Comparison of ENCODE assay signal across 1 cellular context in the genomic region with DNA sequence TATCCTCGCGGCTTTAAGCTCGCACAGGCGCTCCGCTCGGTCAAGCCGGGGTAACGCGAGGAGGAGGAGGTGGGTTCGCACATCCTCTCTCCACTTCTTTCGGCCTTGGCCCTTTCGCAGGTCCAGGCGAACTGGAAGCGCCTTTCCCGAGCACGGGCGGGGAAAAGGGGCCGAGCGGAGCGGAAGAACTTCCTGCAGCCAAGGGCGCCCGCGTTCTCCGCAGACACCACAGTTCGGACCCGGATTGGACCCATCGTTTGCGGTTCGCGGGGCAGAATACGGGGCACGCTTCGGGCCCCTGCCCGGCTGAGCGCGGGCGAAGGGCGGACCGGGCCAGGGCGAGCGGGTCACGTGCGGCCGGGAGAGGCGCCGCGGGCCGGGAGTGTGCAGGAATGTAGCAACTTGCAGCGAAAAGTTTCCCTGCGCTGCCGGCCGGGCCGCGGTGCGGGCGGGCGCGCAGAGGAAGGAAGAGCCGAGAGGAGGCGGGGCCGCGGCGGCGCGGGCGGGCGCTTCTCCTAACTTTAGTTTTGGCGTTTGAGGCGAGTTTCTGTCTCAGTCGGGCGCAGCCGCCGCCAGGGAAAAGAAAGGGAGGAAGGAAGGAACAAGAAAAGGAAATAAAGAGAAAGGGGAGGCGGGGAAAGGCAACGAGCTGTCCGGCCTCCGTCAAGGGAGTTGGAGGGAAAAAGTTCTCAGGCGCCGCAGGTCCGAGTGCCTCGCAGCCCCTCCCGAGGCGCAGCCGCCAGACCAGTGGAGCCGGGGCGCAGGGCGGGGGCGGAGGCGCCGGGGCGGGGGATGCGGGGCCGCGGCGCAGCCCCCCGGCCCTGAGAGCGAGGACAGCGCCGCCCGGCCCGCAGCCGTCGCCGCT.
TF ChIP-seq lines count a peak whose summit lies in the region.

Gene YAP1, plus strand, starts transcription at position 552 of the 865 bp plus-strand sequence. CDS start 402 bp downstream, outside the sequence.

TF ChIP-seq in HepG2, 621 proteins besides CTCF, POLR2A, EP300 and RAD21 (continued from another document and continues in another):
- TF ChIP-seq ATF2 (CRISPR knock-in tag; IDR thresholded peaks at IDR 0.05) (peak; percentile 73; the same call in 1 of the 2 replicates), ARID3A (IDR thresholded peaks at IDR 0.05; ENCODE audit: low read depth, low read length) (no peak), ZNF17 (CRISPR knock-in tag; IDR thresholded peaks at IDR 0.05) (no peak), EZH2 (conservative IDR thresholded peaks at IDR 0.05; ENCODE audit: low read depth, low read length) (no peak), ZSCAN29 (CRISPR knock-in tag; conservative IDR thresholded peaks at IDR 0.05) (peak; percentile 91), ZNF883 (CRISPR knock-in tag; IDR thresholded peaks at IDR 0.05; ENCODE audit: not compliant biosample characterization) (peak; percentile 88), CERS6 (CRISPR knock-in tag; IDR thresholded peaks at IDR 0.05) (no peak), ZC3H4 (CRISPR knock-in tag; IDR thresholded peaks at IDR 0.05; ENCODE audit: borderline replicate concordance) (no peak), KLF6 (CRISPR knock-in tag; IDR thresholded peaks at IDR 0.05) (0 out of 2 replicates have a peak, but pooled peaks have one; percentile 78), DNMT1 (CRISPR knock-in tag; IDR thresholded peaks at IDR 0.05) (0 out of 2 replicates have a peak, but pooled peaks have one; percentile 46), ZNF30 (CRISPR knock-in tag; IDR thresholded peaks at IDR 0.05) (no peak), ZNF713 (CRISPR knock-in tag; IDR thresholded peaks at IDR 0.05) (peak; percentile 34; the same call in 1 of the 2 replicates), ZFX (CRISPR knock-in tag; IDR thresholded peaks at IDR 0.05; ENCODE audit: low read depth) (peak; percentile 86), NFKBIZ (CRISPR knock-in tag; IDR thresholded peaks at IDR 0.05) (no peak), TFDP1 (CRISPR knock-in tag; IDR thresholded peaks at IDR 0.05; ENCODE audit: borderline replicate concordance) (peak; percentile 75; the same call in 1 of the 2 replicates), IRF1 (CRISPR knock-in tag; IDR thresholded peaks at IDR 0.05; ENCODE audit: low read depth) (no peak), SNAI1 (CRISPR knock-in tag; IDR thresholded peaks at IDR 0.05; ENCODE audit: borderline replicate concordance) (no peak), ZNF562 (CRISPR knock-in tag; IDR thresholded peaks at IDR 0.05; ENCODE audit: borderline replicate concordance) (peak; percentile 42; the same call in 1 of the 2 replicates), MEIS1 (CRISPR knock-in tag; IDR thresholded peaks at IDR 0.05; ENCODE audit: borderline replicate concordance) (0 out of 2 replicates have a peak, but pooled peaks have one; percentile 53), ZMYM2 (CRISPR knock-in tag; IDR thresholded peaks at IDR 0.05) (no peak), SSRP1 (CRISPR knock-in tag; IDR thresholded peaks at IDR 0.05) (no peak; the same call in 1 of the 2 replicates), ZKSCAN8 (CRISPR knock-in tag; IDR thresholded peaks at IDR 0.05; ENCODE audit: borderline replicate concordance) (no peak; the same call in 1 of the 2 replicates), ZNF7 (CRISPR knock-in tag; IDR thresholded peaks at IDR 0.05) (no peak), HMG20A (CRISPR knock-in tag; IDR thresholded peaks at IDR 0.05; ENCODE audit: borderline replicate concordance) (peak; percentile 50; the same call in 1 of the 2 replicates), ZNF549 (CRISPR knock-in tag; IDR thresholded peaks at IDR 0.05) (no peak), ZNF225 (CRISPR knock-in tag; IDR thresholded peaks at IDR 0.05) (no peak), HES4 (CRISPR knock-in tag; IDR thresholded peaks at IDR 0.05; ENCODE audit: borderline replicate concordance) (0 out of 2 replicates have a peak, but pooled peaks have one; percentile 54), ZC3H13 (CRISPR knock-in tag; IDR thresholded peaks at IDR 0.05) (peak; percentile 98), MXI1 (IDR thresholded peaks at IDR 0.05; ENCODE audit: borderline replicate concordance, low read depth, low read length) (peak; percentile 42; the same call in 1 of the 3 replicates), ZNF232 (CRISPR knock-in tag; IDR thresholded peaks at IDR 0.05; ENCODE audit: borderline replicate concordance) (peak; percentile 71), ZKSCAN1 (IDR thresholded peaks at IDR 0.05; ENCODE audit: low read length) (no peak), CREB1 (IDR thresholded peaks at IDR 0.05) (no peak), CREB1 (CRISPR knock-in tag; IDR thresholded peaks at IDR 0.05) (no peak), RFXANK (CRISPR knock-in tag; IDR thresholded peaks at IDR 0.05) (no peak), ZNF343 (CRISPR knock-in tag; IDR thresholded peaks at IDR 0.05) (no peak), BRF2 (CRISPR knock-in tag; IDR thresholded peaks at IDR 0.05) (peak; percentile 98), MNT (IDR thresholded peaks at IDR 0.05) (0 out of 2 replicates have a peak, but pooled peaks have one; percentile 5), ATRX (CRISPR knock-in tag; IDR thresholded peaks at IDR 0.05; ENCODE audit: borderline replicate concordance) (no peak)
- TF ChIP-seq, protein P1, sequence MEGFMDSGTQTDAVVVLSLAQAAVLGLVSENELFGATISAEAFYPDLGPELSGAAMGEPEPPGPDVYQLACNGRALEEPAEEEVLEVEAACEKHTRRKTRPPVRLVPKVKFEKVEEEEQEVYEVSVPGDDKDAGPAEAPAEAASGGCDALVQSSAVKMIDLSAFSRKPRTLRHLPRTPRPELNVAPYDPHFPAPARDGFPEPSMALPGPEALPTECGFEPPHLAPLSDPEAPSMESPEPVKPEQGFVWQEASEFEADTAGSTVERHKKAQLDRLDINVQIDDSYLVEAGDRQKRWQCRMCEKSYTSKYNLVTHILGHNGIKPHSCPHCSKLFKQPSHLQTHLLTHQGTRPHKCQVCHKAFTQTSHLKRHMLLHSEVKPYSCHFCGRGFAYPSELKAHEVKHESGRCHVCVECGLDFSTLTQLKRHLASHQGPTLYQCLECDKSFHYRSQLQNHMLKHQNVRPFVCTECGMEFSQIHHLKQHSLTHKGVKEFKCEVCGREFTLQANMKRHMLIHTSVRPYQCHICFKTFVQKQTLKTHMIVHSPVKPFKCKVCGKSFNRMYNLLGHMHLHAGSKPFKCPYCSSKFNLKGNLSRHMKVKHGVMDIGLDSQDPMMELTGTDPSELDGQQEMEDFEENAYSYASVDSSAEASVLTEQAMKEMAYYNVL (CRISPR knock-in tag; IDR thresholded peaks at IDR 0.05; ENCODE audit: borderline replicate concordance), result peak; percentile 83
- TF ChIP-seq, protein P2, sequence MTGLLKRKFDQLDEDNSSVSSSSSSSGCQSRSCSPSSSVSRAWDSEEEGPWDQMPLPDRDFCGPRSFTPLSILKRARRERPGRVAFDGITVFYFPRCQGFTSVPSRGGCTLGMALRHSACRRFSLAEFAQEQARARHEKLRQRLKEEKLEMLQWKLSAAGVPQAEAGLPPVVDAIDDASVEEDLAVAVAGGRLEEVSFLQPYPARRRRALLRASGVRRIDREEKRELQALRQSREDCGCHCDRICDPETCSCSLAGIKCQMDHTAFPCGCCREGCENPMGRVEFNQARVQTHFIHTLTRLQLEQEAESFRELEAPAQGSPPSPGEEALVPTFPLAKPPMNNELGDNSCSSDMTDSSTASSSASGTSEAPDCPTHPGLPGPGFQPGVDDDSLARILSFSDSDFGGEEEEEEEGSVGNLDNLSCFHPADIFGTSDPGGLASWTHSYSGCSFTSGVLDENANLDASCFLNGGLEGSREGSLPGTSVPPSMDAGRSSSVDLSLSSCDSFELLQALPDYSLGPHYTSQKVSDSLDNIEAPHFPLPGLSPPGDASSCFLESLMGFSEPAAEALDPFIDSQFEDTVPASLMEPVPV (CRISPR knock-in tag; IDR thresholded peaks at IDR 0.05), result peak; percentile 94
- TF ChIP-seq, protein P3, sequence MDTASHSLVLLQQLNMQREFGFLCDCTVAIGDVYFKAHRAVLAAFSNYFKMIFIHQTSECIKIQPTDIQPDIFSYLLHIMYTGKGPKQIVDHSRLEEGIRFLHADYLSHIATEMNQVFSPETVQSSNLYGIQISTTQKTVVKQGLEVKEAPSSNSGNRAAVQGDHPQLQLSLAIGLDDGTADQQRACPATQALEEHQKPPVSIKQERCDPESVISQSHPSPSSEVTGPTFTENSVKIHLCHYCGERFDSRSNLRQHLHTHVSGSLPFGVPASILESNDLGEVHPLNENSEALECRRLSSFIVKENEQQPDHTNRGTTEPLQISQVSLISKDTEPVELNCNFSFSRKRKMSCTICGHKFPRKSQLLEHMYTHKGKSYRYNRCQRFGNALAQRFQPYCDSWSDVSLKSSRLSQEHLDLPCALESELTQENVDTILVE (CRISPR knock-in tag; IDR thresholded peaks at IDR 0.05), result peak; percentile 75; the same call in 1 of the 2 replicates
- TF ChIP-seq, protein P4, sequence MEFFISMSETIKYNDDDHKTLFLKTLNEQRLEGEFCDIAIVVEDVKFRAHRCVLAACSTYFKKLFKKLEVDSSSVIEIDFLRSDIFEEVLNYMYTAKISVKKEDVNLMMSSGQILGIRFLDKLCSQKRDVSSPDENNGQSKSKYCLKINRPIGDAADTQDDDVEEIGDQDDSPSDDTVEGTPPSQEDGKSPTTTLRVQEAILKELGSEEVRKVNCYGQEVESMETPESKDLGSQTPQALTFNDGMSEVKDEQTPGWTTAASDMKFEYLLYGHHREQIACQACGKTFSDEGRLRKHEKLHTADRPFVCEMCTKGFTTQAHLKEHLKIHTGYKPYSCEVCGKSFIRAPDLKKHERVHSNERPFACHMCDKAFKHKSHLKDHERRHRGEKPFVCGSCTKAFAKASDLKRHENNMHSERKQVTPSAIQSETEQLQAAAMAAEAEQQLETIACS (CRISPR knock-in tag; IDR thresholded peaks at IDR 0.05), result peak; percentile 79
- TF ChIP-seq, protein P5, sequence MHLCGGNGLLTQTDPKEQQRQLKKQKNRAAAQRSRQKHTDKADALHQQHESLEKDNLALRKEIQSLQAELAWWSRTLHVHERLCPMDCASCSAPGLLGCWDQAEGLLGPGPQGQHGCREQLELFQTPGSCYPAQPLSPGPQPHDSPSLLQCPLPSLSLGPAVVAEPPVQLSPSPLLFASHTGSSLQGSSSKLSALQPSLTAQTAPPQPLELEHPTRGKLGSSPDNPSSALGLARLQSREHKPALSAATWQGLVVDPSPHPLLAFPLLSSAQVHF (CRISPR knock-in tag; IDR thresholded peaks at IDR 0.05), result 0 out of 2 replicates have a peak, but pooled peaks have one; percentile 84
